ENCODE assay signal across 8 cellular contexts in genomic region chr15:60520041-60520824, GRCh38. TPM values are rescaled to one million over a fixed set of nuclear protein-coding genes. Genes with fewer than 3 reads are reported as not detected.
DNase-seq lines count a peak whose midpoint lies in the region; ATAC-seq and TF ChIP-seq lines count a peak whose summit lies in the region.

No MANE protein-coding gene starts in this region.

- no peak for TF ChIP-seq CTCF in kidney epithelial cell (IDR thresholded peaks at IDR 0.05; ENCODE audit: insufficient read depth, low read length, poor library complexity, severe bottlenecking)

- H3K9me3 ChIP-seq in CD8-positive, alpha-beta memory T cell (ENCODE audit: low read length), result no peaks in the 10 kb centered on the region
- H3K9me3 ChIP-seq in HAP-1, result no peaks in the 10 kb centered on the region

- POLR2A ChIA-PET in CD8-positive, alpha-beta memory T cell (lab: Charles Lee), result interaction anchor here (1.0 to 1.7 kb wide), 5 partner anchors 9 to 123 kb away, joined by 3 to 5 read pairs (median 4); partner anchors contain the start of gene ANXA2

- DNase-seq in CD8-positive, alpha-beta memory T cell, result no peak
- peak; percentile 10 for DNase-seq in kidney epithelial cell (ENCODE audit: low read depth)
- no peak for DNase-seq in head of caudate nucleus
- no peak for DNase-seq in HAP-1 (ENCODE audit: low spot score in 2 of 2)
- DNase-seq in effector CD4-positive, alpha-beta T cell, result no peak
- no peak for DNase-seq in putamen (ENCODE audit: low spot score)

- H3K27ac ChIP-seq in CD8-positive, alpha-beta memory T cell (ENCODE audit: low read depth, low read length), result no peak overlapping the region

- peaks cover 14% of the 10 kb centered on the region for H3K4me1 ChIP-seq in CD8-positive, alpha-beta memory T cell (ENCODE audit: insufficient read depth, low read length)
- H3K4me1 ChIP-seq in HAP-1, result peaks cover 11% of the 10 kb centered on the region

- intact Hi-C loops in head of caudate nucleus (cut with DNase I), result no loop called here

- no peaks in the 10 kb centered on the region for H3K27me3 ChIP-seq in CD8-positive, alpha-beta memory T cell (ENCODE audit: insufficient read depth, low read length, poor library complexity, severe bottlenecking)
- H3K27me3 ChIP-seq in kidney epithelial cell (ENCODE audit: control insufficient read depth, insufficient read depth, low read length) (no peaks in the 10 kb centered on the region), HAP-1 (ENCODE audit: low read depth) (no peaks in the 10 kb centered on the region)

- in situ Hi-C loops in HAP-1 (cut with MboI; ENCODE audit: low sequenced_read_pairs), result no loop called here

- H3K36me3 ChIP-seq in CD8-positive, alpha-beta memory T cell (ENCODE audit: insufficient read depth, low read length), result peaks cover 21% of the 10 kb centered on the region
- H3K36me3 ChIP-seq in kidney epithelial cell (ENCODE audit: control insufficient read depth, insufficient read depth, low read length) (no peaks in the 10 kb centered on the region), HAP-1 (replicated peaks) (no peaks in the 10 kb centered on the region)

- H3K27me3 Mint-ChIP-seq in CD8-positive, alpha-beta memory T cell, result no peaks in the 10 kb centered on the region

- peaks cover 4 to 72% (median 20%) of the 10 kb centered on the region in 3 donors for H3K36me3 Mint-ChIP-seq in CD8-positive, alpha-beta memory T cell

- ATAC-seq in GM21390 (IDR thresholded peaks at IDR 0.05; ENCODE audit: unreplicated experiment), result peak; percentile 72
- ATAC-seq in SK-N-SH treated with all-trans-retinoic acid at 6 μM for 48 hours, result peak; percentile 65

- H3K9me3 Mint-ChIP-seq in CD8-positive, alpha-beta memory T cell, result no peaks in the 10 kb centered on the region

- peaks cover 55 to 81% (median 66%) of the 10 kb centered on the region in 3 donors for H3K4me1 Mint-ChIP-seq in CD8-positive, alpha-beta memory T cell

- H3K4me3 Mint-ChIP-seq in CD8-positive, alpha-beta memory T cell, result peak overlapping the region in 3 of 7 donors; percentile 23 to 53 (median 32)

- H3K27ac Mint-ChIP-seq in CD8-positive, alpha-beta memory T cell, result peak overlapping the region; percentile 60 to 96 (median 80)

- H3K4me3 ChIP-seq in CD8-positive, alpha-beta memory T cell (ENCODE audit: low read length), result no peak overlapping the region
- no peak overlapping the region for H3K4me3 ChIP-seq in kidney epithelial cell (ENCODE audit: low read depth, low read length)
- no peak overlapping the region for H3K4me3 ChIP-seq in HAP-1

- CTCF ChIA-PET in CD8-positive, alpha-beta memory T cell (lab: Charles Lee), result interaction anchor here (0.7 to 2.9 kb wide), 39 partner anchors 8 to 424 kb away, joined by 3 to 23 read pairs (median 7); no protein-coding TSS in a partner anchor

TF ChIP-seq in SK-N-SH treated with all-trans-retinoic acid at 6 μM for 48 hours, 23 proteins besides CTCF, POLR2A, EP300 and RAD21:
- TF ChIP-seq ZNF70 (CRISPR knock-in tag; IDR thresholded peaks at IDR 0.05) (no peak), TSHZ2 (CRISPR knock-in tag; IDR thresholded peaks at IDR 0.05) (no peak), ARNTL (CRISPR knock-in tag; IDR thresholded peaks at IDR 0.05; ENCODE audit: borderline replicate concordance, low read depth) (no peak), ISL1 (CRISPR knock-in tag; IDR thresholded peaks at IDR 0.05) (no peak), ZC3H10 (CRISPR knock-in tag; IDR thresholded peaks at IDR 0.05) (no peak), CSDC2 (CRISPR knock-in tag; IDR thresholded peaks at IDR 0.05) (no peak), ZNF565 (CRISPR knock-in tag; conservative IDR thresholded peaks at IDR 0.05; ENCODE audit: low read depth) (no peak), CSRNP3 (CRISPR knock-in tag; IDR thresholded peaks at IDR 0.05) (no peak), TOX (CRISPR knock-in tag; IDR thresholded peaks at IDR 0.05; ENCODE audit: borderline replicate concordance) (no peak), PPARA (CRISPR knock-in tag; IDR thresholded peaks at IDR 0.05; ENCODE audit: borderline replicate concordance) (no peak), CREB5 (CRISPR knock-in tag; IDR thresholded peaks at IDR 0.05; ENCODE audit: low read depth) (no peak), GLIS3 (CRISPR knock-in tag; IDR thresholded peaks at IDR 0.05) (no peak), ZFP30 (CRISPR knock-in tag; IDR thresholded peaks at IDR 0.05) (no peak), ZFP3 (CRISPR knock-in tag; IDR thresholded peaks at IDR 0.05) (no peak), PATZ1 (CRISPR knock-in tag; IDR thresholded peaks at IDR 0.05; ENCODE audit: borderline replicate concordance) (no peak), TCF4 (CRISPR knock-in tag; IDR thresholded peaks at IDR 0.05; ENCODE audit: borderline replicate concordance) (no peak), BACH2 (CRISPR knock-in tag; IDR thresholded peaks at IDR 0.05; ENCODE audit: borderline replicate concordance) (no peak), ESRRG (CRISPR knock-in tag; IDR thresholded peaks at IDR 0.05) (no peak), OSR1 (CRISPR knock-in tag; IDR thresholded peaks at IDR 0.05) (no peak)

RNA-seq across cellular contexts. Expression of gene ICE2, which starts 41.3 kb away (rescaled TPM):
- 10 to 100 TPM; 51.7 to 59.5 TPM for total RNA-seq in CD8-positive, alpha-beta memory T cell
- 57.5 TPM for polyA plus RNA-seq in CD8-positive, alpha-beta memory T cell
- total RNA-seq in kidney epithelial cell, result 18.6 and 34.8 TPM in 2 replicates
